Comparison of ENCODE assay signal across 29 cellular contexts in genomic region chr6:8177721-8178120, GRCh38.
A peak's percentile ranks its signal among the peaks of the same experiment; 100 is the strongest.
DNase-seq lines count a peak whose midpoint lies in the region; ATAC-seq, FAIRE-seq and TF ChIP-seq lines count a peak whose summit lies in the region.
"Had no signal": no experiment of that assay in that cellular context is flagged by ENCODE, and none has a peak within 500 bp of the region (broad histone marks: within the 10 kb centered on the region; RNA-seq: fewer than 3 reads in every experiment).

No MANE protein-coding gene starts in this region.

- H3K4me1 Mint-ChIP-seq in astrocyte (ENCODE audit: low read depth, unreplicated experiment) (peaks cover 54% of the 10 kb centered on the region), WTC11 (peaks cover 29% of the 10 kb centered on the region)
- H3K4me1 Mint-ChIP-seq: activated naive CD8-positive, alpha-beta T cell treated with anti-CD3 and anti-CD28 coated beads, Interleukin-2, amount 10 ng/mL, durations not matched to agents 7 days and 5 days; stimulated activated memory B cell treated with anti-CD40 and anti-IgM and Interleukin-4, amounts not matched to agents 10 μg/mL and 1 μg/mL and 100 μg/mL, for 72 hours had no signal

- TF ChIP-seq CTCF in AG04449 (IDR thresholded peaks at IDR 0.05; ENCODE audit: insufficient read depth, low read length, missing control alignments) (no peak), astrocyte (IDR thresholded peaks at IDR 0.05; ENCODE audit: insufficient read depth, low read depth, low read length) (no peak), WTC11 (IDR thresholded peaks at IDR 0.05) (no peak)

- H4K20me1 ChIP-seq in astrocyte (ENCODE audit: insufficient read depth, low read length) = no peaks in the 10 kb centered on the region

- H2AFZ ChIP-seq in astrocyte (ENCODE audit: low read depth, low read length) = peak overlapping the region; percentile 11

- POLR2A ChIA-PET in AG04449 (lab: Yijun Ruan, JAX) = no interaction called here
- POLR2A ChIA-PET in WTC11 (lab: Charles Lee) = no interaction called here

- peak overlapping the region; percentile 6 for H3K27ac Mint-ChIP-seq in astrocyte (ENCODE audit: unreplicated experiment)
- H3K27ac Mint-ChIP-seq in WTC11 = no peak overlapping the region
- H3K27ac Mint-ChIP-seq: activated CD4-positive, alpha-beta memory T cell treated with anti-CD3 and anti-CD28 coated beads for 36 hours; activated naive CD8-positive, alpha-beta T cell treated with anti-CD3 and anti-CD28 coated beads, Interleukin-2, amount 10 ng/mL, durations not matched to agents 7 days and 5 days; effector memory CD8-positive, alpha-beta T cell; stimulated activated memory B cell treated with anti-CD40 and anti-IgM and Interleukin-4, amounts not matched to agents 10 μg/mL and 1 μg/mL and 100 μg/mL, for 72 hours had no signal

- FAIRE-seq in astrocyte (lab: Jason Lieb, UNC) = no peak
- FAIRE-seq: GM12891 had no signal

- no peak overlapping the region for H3K4me3 ChIP-seq in AG04449 (ENCODE audit: low read depth, low read length)
- no peak overlapping the region for H3K4me3 ChIP-seq in astrocyte (ENCODE audit: insufficient read depth, low read depth, low read length)
- H3K4me3 ChIP-seq: body of pancreas, esophagus muscularis mucosa, prostate gland, SK-N-MC, skin epidermis, suprapubic skin, vagina had no signal

- no peaks in the 10 kb centered on the region for H3K27me3 ChIP-seq in astrocyte (ENCODE audit: insufficient read depth, low read length)
- H3K27me3 ChIP-seq: body of pancreas, vagina had no signal

- H3K27ac ChIP-seq in astrocyte (ENCODE audit: low read depth, low read length) = no peak overlapping the region
- H3K27ac ChIP-seq: body of pancreas, C4-2B, esophagus muscularis mucosa, prostate gland, RWPE1, SK-N-MC, skin epidermis, suprapubic skin, vagina had no signal

- CTCF ChIA-PET in AG04449 (lab: Yijun Ruan, JAX) (interaction anchor here (1.2 to 2.1 kb wide), 2 partner anchors 42 to 47 kb away, joined by 3 to 7 read pairs; no protein-coding TSS in a partner anchor), WTC11 (lab: Charles Lee) (no interaction called here)

- H3K36me3 Mint-ChIP-seq in astrocyte (ENCODE audit: low read depth, unreplicated experiment) = no peaks in the 10 kb centered on the region
- peaks cover 11% of the 10 kb centered on the region for H3K36me3 Mint-ChIP-seq in WTC11
- H3K36me3 Mint-ChIP-seq: activated CD4-positive, alpha-beta memory T cell treated with anti-CD3 and anti-CD28 coated beads for 36 hours; activated naive CD8-positive, alpha-beta T cell treated with anti-CD3 and anti-CD28 coated beads, Interleukin-2, amount 10 ng/mL, durations not matched to agents 7 days and 5 days; stimulated activated memory B cell treated with anti-CD40 and anti-IgM and Interleukin-4, amounts not matched to agents 10 μg/mL and 1 μg/mL and 100 μg/mL, for 72 hours had no signal

- no peak overlapping the region for H3K9ac ChIP-seq in astrocyte (ENCODE audit: low read length)

- no peak overlapping the region for H3K4me2 ChIP-seq in astrocyte (ENCODE audit: low read length)

- no peaks in the 10 kb centered on the region for H3K27me3 Mint-ChIP-seq in astrocyte (ENCODE audit: low read depth, unreplicated experiment)
- H3K27me3 Mint-ChIP-seq in WTC11 (ENCODE audit: low read depth) = no peaks in the 10 kb centered on the region; the same call in 1 of the 2 replicates

- H3K4me3 Mint-ChIP-seq in astrocyte (ENCODE audit: unreplicated experiment) (no peak overlapping the region), WTC11 (no peak overlapping the region)
- H3K4me3 Mint-ChIP-seq: activated CD4-positive, alpha-beta memory T cell treated with anti-CD3 and anti-CD28 coated beads for 36 hours; activated naive CD8-positive, alpha-beta T cell treated with anti-CD3 and anti-CD28 coated beads, Interleukin-2, amount 10 ng/mL, durations not matched to agents 7 days and 5 days; effector memory CD8-positive, alpha-beta T cell; stimulated activated memory B cell treated with anti-CD40 and anti-IgM and Interleukin-4, amounts not matched to agents 10 μg/mL and 1 μg/mL and 100 μg/mL, for 72 hours had no signal

- H3K36me3 ChIP-seq in astrocyte (ENCODE audit: insufficient read depth, low read length) = no peaks in the 10 kb centered on the region
- H3K36me3 ChIP-seq: esophagus muscularis mucosa, prostate gland, suprapubic skin, vagina had no signal

- peaks cover 29% of the 10 kb centered on the region for H3K4me1 ChIP-seq in astrocyte (ENCODE audit: insufficient read depth, low read length)
- H3K4me1 ChIP-seq: body of pancreas, prostate gland, suprapubic skin had no signal

- no peak for ATAC-seq in WTC11
- no peak for ATAC-seq in GM18909 (IDR thresholded peaks at IDR 0.05; ENCODE audit: poor library complexity, unreplicated experiment)
- ATAC-seq: body of pancreas; effector memory CD8-positive, alpha-beta T cell; left cardiac atrium; stimulated activated memory B cell treated with anti-CD40 and anti-IgM and Interleukin-4, amounts not matched to agents 10 μg/mL and 1 μg/mL and 100 μg/mL, for 72 hours had no signal

- DNase-seq in AG04449 (ENCODE audit: low read depth, low spot score) (peak; percentile 14), GM03348 (ENCODE audit: low spot score) (peak; percentile 20), astrocyte (ENCODE audit: low read depth) (peak; percentile 41), kidney tubule cell (ENCODE audit: low spot score) (peak; percentile 89), WTC11 (ENCODE audit: low spot score) (no peak), G401 (ENCODE audit: low spot score) (no peak)
- DNase-seq in activated CD4-positive, alpha-beta T cell treated with anti-CD3 and anti-CD28 coated beads, Interleukin-2, amount 50 U/mL, for 4 hours = no peak
- DNase-seq: ACHN; activated CD4-positive, alpha-beta memory T cell treated with anti-CD3 and anti-CD28 coated beads for 36 hours; activated effector memory CD4-positive, alpha-beta T cell treated with Interleukin-2 at 50 U/mL for 16 hours; activated naive CD8-positive, alpha-beta T cell treated with anti-CD3 and anti-CD28 coated beads, Interleukin-2, amount 10 ng/mL, durations not matched to agents 7 days and 5 days; body of pancreas; effector memory CD8-positive, alpha-beta T cell; left cardiac atrium; NCI-H1436; NCI-H2107; NCI-H510A treated with DMSO at 0.1 percent for 48 hours; T-helper 2 cell had no signal

- H3K79me2 ChIP-seq in astrocyte (ENCODE audit: insufficient read depth, low read length) = no peaks in the 10 kb centered on the region

- H3K9me3 Mint-ChIP-seq in astrocyte (ENCODE audit: unreplicated experiment) = peaks cover 2% of the 10 kb centered on the region
- peaks cover 22% of the 10 kb centered on the region for H3K9me3 Mint-ChIP-seq in WTC11
- H3K9me3 Mint-ChIP-seq: activated CD4-positive, alpha-beta memory T cell treated with anti-CD3 and anti-CD28 coated beads for 36 hours; activated naive CD8-positive, alpha-beta T cell treated with anti-CD3 and anti-CD28 coated beads, Interleukin-2, amount 10 ng/mL, durations not matched to agents 7 days and 5 days; stimulated activated memory B cell treated with anti-CD40 and anti-IgM and Interleukin-4, amounts not matched to agents 10 μg/mL and 1 μg/mL and 100 μg/mL, for 72 hours had no signal

- in situ Hi-C loops in G401 (cut with HindIII; ENCODE audit: low sequenced_read_pairs) = no loop called here

- H3K9me3 ChIP-seq in astrocyte (ENCODE audit: insufficient read depth, low read depth, low read length) = no peaks in the 10 kb centered on the region
- H3K9me3 ChIP-seq: body of pancreas, esophagus muscularis mucosa, prostate gland, suprapubic skin, vagina had no signal

TF ChIP-seq in WTC11, 78 proteins besides CTCF, POLR2A, EP300 and RAD21 (continues in another document):
- TF ChIP-seq MXD4 (CRISPR knock-in tag; IDR thresholded peaks at IDR 0.05; ENCODE audit: borderline replicate concordance) (no peak), ATF3 (CRISPR knock-in tag; conservative IDR thresholded peaks at IDR 0.05) (no peak), TEAD1 (CRISPR knock-in tag; IDR thresholded peaks at IDR 0.05) (no peak), HMGA2 (CRISPR knock-in tag; IDR thresholded peaks at IDR 0.05) (no peak), ZBTB43 (CRISPR knock-in tag; IDR thresholded peaks at IDR 0.05) (no peak), ZMAT4 (CRISPR knock-in tag; IDR thresholded peaks at IDR 0.05) (no peak), CDX4 (CRISPR knock-in tag; IDR thresholded peaks at IDR 0.05; ENCODE audit: borderline replicate concordance) (no peak)

Comparison
In these comparisons a context has a peak if more than half of its experiments do, and no peak if none do; other contexts are left out.
1. DNase-seq: peak in AG04449 (single experiment), GM03348 (single experiment), astrocyte (single experiment) and kidney tubule cell (single experiment); none in activated CD4-positive, alpha-beta T cell treated with anti-CD3 and anti-CD28 coated beads, Interleukin-2, amount 50 U/mL, for 4 hours (0 of 2), WTC11 (single experiment) and G401 (single experiment).